Comparison of ENCODE assay signal across 9 cellular contexts in the genomic region with DNA sequence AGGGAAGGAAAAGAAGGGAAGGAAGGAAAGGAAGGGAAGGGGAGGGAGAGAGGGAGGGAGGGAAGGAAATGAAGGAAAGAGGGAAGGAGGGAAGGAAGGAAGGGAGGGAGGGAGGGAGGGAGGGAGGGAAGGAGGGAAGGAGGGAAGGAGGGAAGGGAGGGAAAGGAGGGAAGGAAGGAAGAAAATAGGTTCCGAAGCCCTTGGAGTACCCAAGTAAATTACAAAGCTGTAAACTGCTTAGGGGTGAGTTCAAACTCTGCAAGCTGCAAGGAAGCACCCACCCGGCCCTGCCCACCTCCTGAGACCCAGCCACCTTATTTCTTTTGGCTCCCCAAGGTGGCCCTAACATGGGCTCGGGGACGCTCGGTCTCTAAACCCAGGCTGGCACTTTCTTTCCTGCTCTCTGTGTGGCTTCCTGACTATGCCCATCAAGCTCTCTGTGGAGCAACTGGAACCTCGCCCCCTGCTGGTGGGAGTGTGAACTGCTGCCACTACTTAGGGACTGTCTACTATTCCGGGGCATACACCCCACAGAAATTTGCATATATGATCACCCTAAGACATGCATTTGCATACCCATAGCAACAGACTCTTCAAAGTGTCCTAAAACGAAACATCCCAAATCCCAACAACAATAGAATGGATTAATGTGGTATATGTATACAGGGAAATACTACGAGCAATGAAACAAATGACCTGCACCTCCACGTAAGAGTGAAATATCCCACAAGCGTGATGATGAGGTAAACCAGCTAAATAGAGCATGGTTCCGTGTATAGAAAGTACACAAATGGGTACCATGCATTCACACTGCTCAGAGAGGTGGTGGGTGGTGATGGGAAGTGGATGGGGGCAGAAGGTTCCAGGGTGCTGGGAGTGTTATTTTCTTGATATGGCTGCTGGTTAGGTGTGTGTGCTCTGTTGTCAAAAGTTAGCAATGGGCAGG.
DNase-seq lines count a peak whose midpoint lies in the region; ATAC-seq and TF ChIP-seq lines count a peak whose summit lies in the region.
"Had no signal": no experiment of that assay in that cellular context is flagged by ENCODE, and none has a peak within 500 bp of the region (broad histone marks: within the 10 kb centered on the region; RNA-seq: fewer than 3 reads in every experiment).

No MANE protein-coding gene starts in this region.

- H3K27ac Mint-ChIP-seq in CD8-positive, alpha-beta T cell, result no peak overlapping the region
- H3K27ac Mint-ChIP-seq in osteocyte (ENCODE audit: unreplicated experiment), result no peak overlapping the region
- H3K27ac Mint-ChIP-seq: stimulated activated naive CD8-positive, alpha-beta T cell treated with anti-CD3 and anti-CD28 coated beads, Interleukin-15, Interleukin-2, amounts not matched to agents 100 ng/mL and 50 ng/mL, for 24 hours had no signal

- no peaks in the 10 kb centered on the region for H3K27me3 Mint-ChIP-seq in CD8-positive, alpha-beta T cell (ENCODE audit: low read depth)
- H3K27me3 Mint-ChIP-seq in osteocyte (ENCODE audit: unreplicated experiment), result no peaks in the 10 kb centered on the region
- H3K27me3 Mint-ChIP-seq: stimulated activated naive CD8-positive, alpha-beta T cell treated with anti-CD3 and anti-CD28 coated beads, Interleukin-15, Interleukin-2, amounts not matched to agents 100 ng/mL and 50 ng/mL, for 24 hours had no signal

- H3K4me3 Mint-ChIP-seq in CD8-positive, alpha-beta T cell, result no peak overlapping the region
- H3K4me3 Mint-ChIP-seq in osteocyte (ENCODE audit: unreplicated experiment), result no peak overlapping the region
- H3K4me3 Mint-ChIP-seq: stimulated activated naive CD8-positive, alpha-beta T cell treated with anti-CD3 and anti-CD28 coated beads, Interleukin-15, Interleukin-2, amounts not matched to agents 100 ng/mL and 50 ng/mL, for 24 hours had no signal

- H3K36me3 ChIP-seq in CD8-positive, alpha-beta T cell (ENCODE audit: insufficient read depth, low read length), result no peaks in the 10 kb centered on the region
- no peaks in the 10 kb centered on the region for H3K36me3 ChIP-seq in aorta (ENCODE audit: control insufficient read depth in 1 of 2, insufficient read depth in 2 of 2, low read length in 1 of 2)

- CTCF ChIA-PET in CD8-positive, alpha-beta T cell (lab: Charles Lee), result interaction anchor here (0.6 to 1.9 kb wide), 7 partner anchors 13 to 397 kb away, joined by 3 to 11 read pairs (median 3); no protein-coding TSS in a partner anchor

- no peaks in the 10 kb centered on the region for H3K27me3 ChIP-seq in CD8-positive, alpha-beta T cell (ENCODE audit: insufficient read depth, low read length)
- H3K27me3 ChIP-seq in aorta (ENCODE audit: control insufficient read depth in 1 of 2, insufficient read depth in 2 of 2, low read length in 1 of 2), result no peaks in the 10 kb centered on the region

- H3K27ac ChIP-seq in CD8-positive, alpha-beta T cell (ENCODE audit: low read depth, low read length), result no peak overlapping the region
- H3K27ac ChIP-seq in aorta (ENCODE audit: low read depth in 1 of 2, low read length in 2 of 2), result no peak overlapping the region

- POLR2A ChIA-PET in CD8-positive, alpha-beta T cell (lab: Charles Lee), result interaction anchor here (0.9 to 1.0 kb wide), 2 partner anchors 147 to 182 kb away, joined by 3 read pairs; no protein-coding TSS in a partner anchor

- no peaks in the 10 kb centered on the region for H3K9me3 ChIP-seq in CD8-positive, alpha-beta T cell (ENCODE audit: low read length)
- H3K9me3 ChIP-seq in aorta (ENCODE audit: control insufficient read depth, low read length), result no peaks in the 10 kb centered on the region

- no peaks in the 10 kb centered on the region for H3K9me3 Mint-ChIP-seq in CD8-positive, alpha-beta T cell
- H3K9me3 Mint-ChIP-seq in osteocyte (ENCODE audit: unreplicated experiment), result no peaks in the 10 kb centered on the region
- H3K9me3 Mint-ChIP-seq: stimulated activated naive CD8-positive, alpha-beta T cell treated with anti-CD3 and anti-CD28 coated beads, Interleukin-15, Interleukin-2, amounts not matched to agents 100 ng/mL and 50 ng/mL, for 24 hours had no signal

- no peaks in the 10 kb centered on the region for H3K36me3 Mint-ChIP-seq in CD8-positive, alpha-beta T cell
- H3K36me3 Mint-ChIP-seq in osteocyte (ENCODE audit: unreplicated experiment), result no peaks in the 10 kb centered on the region

- peak; percentile 43 to 87 (median 63) for DNase-seq in CD8-positive, alpha-beta T cell
- DNase-seq in Jurkat, Clone E6-1 (ENCODE audit: low read depth, low spot score), result peak; percentile 51
- DNase-seq in activated CD4-positive, alpha-beta T cell treated with anti-CD3 and anti-CD28 coated beads for 48 hours, result peak; percentile 86
- DNase-seq in effector CD8-positive, alpha-beta T cell (lab: John Stamatoyannopoulos, UW), result peak; percentile 34
- no peak for DNase-seq in osteocyte (ENCODE audit: extremely low spot score, unreplicated experiment)
- DNase-seq in aorta, result peak; percentile 62 to 85
- no peak for DNase-seq in GF-D8 (lab: John Stamatoyannopoulos, UW)

- 70 to 87% methylated on average over 12 of the region's 12 CpGs for WGBS in aorta, 2 donors

- peak; percentile 88 for ATAC-seq in CD8-positive, alpha-beta T cell
- peak; percentile 87 for ATAC-seq in GM19438 (IDR thresholded peaks at IDR 0.05; ENCODE audit: low read depth, unreplicated experiment)
- ATAC-seq in aorta (ENCODE audit: low FRiP score), result no peak

- intact Hi-C loops in CD8-positive, alpha-beta T cell (cut with DNase I, micrococcal nuclease), result loop anchor here (1.0 to 10.0 kb wide), 5 partner anchors 27 to 342 kb away; no protein-coding TSS in a partner anchor
- intact Hi-C loops in aorta (cut with DNase I), result no loop called here

- H3K4me1 ChIP-seq in CD8-positive, alpha-beta T cell (ENCODE audit: insufficient read depth, low read length), result no peaks in the 10 kb centered on the region
- H3K4me1 ChIP-seq in aorta (ENCODE audit: control insufficient read depth in 1 of 2, insufficient read depth in 2 of 2, low read length in 2 of 2), result peaks cover 0 to 2% of the 10 kb centered on the region in 2 donors

- peaks cover 12% of the 10 kb centered on the region for H3K4me1 Mint-ChIP-seq in CD8-positive, alpha-beta T cell (ENCODE audit: low read depth)
- H3K4me1 Mint-ChIP-seq in osteocyte (ENCODE audit: unreplicated experiment), result no peaks in the 10 kb centered on the region

- TF ChIP-seq CTCF in CD8-positive, alpha-beta T cell (IDR thresholded peaks at IDR 0.05), result peak; percentile 57
- TF ChIP-seq CTCF in osteocyte (IDR thresholded peaks at IDR 0.05), result peak; percentile 53

- no peak overlapping the region for H3K4me3 ChIP-seq in CD8-positive, alpha-beta T cell (ENCODE audit: low read depth, low read length)
- H3K4me3 ChIP-seq in Jurkat, Clone E6-1 (ENCODE audit: low read length), result 0 out of 2 replicates have a peak overlapping the region, but pooled peaks have one; percentile 5
- H3K4me3 ChIP-seq in aorta (ENCODE audit: low read length in 2 of 2), result no peak overlapping the region

Comparison
In these comparisons a context has a peak if more than half of its experiments do, and no peak if none do; other contexts are left out.
1. DNase-seq: peak in CD8-positive, alpha-beta T cell (7 of 7), Jurkat, Clone E6-1 (single experiment), activated CD4-positive, alpha-beta T cell treated with anti-CD3 and anti-CD28 coated beads for 48 hours (single experiment), effector CD8-positive, alpha-beta T cell (single experiment) and aorta (2 of 2); none in osteocyte (single experiment) and GF-D8 (single experiment).
2. intact Hi-C loops: an anchor here in CD8-positive, alpha-beta T cell (1.0 to 10.0 kb wide); none called in aorta.